ENCODE assay signal across 8 cellular contexts in the genomic region with DNA sequence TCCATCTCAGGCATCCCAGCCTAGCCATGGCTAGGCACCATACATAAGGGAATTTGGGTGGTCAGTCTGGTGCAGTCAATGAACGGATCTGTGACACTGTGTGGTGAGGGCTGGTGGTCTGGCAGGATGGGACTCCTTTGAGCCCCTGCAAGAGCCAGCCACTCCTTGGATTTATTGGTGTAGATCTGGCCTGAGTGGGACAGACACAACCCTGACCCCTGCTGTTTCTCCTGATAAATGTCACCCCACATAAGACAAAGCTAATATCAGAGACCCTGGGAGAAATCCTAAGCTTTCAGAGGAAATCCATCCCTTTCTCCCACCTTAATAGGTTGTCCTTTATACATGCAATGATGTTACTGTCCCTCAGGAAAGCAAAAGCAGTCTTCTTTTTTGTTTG. TPM values are rescaled to one million over a fixed set of nuclear protein-coding genes. Genes with fewer than 3 reads are reported as not detected.
DNase-seq lines count a peak whose midpoint lies in the region; ATAC-seq and TF ChIP-seq lines count a peak whose summit lies in the region.

No MANE protein-coding gene starts in this region.

- H3K9me2 ChIP-seq in SK-N-SH = no peaks in the 10 kb centered on the region

- H3K4me2 ChIP-seq in SK-N-SH = no peak overlapping the region

- peak; percentile 68 for TF ChIP-seq RAD21 in SK-N-SH (IDR thresholded peaks at IDR 0.05; ENCODE audit: low read length)

- peaks cover 76% of the 10 kb centered on the region for H3K4me1 Mint-ChIP-seq in nephron progenitor cell

- H3K27me3 Mint-ChIP-seq in nephron progenitor cell (ENCODE audit: low read depth, poor library complexity) = no peaks in the 10 kb centered on the region

- no peaks in the 10 kb centered on the region for H3K36me3 ChIP-seq in SK-N-SH (replicated peaks in 1 of 2; ENCODE audit: control insufficient read depth in 1 of 2, insufficient read depth in 2 of 2, low read length in 1 of 2)

- WGBS in SK-N-SH (ENCODE audit: low lambda C conversion rate) = 71% methylated on average over 1 of the region's 1 CpG

- H3K4me3 Mint-ChIP-seq in nephron progenitor cell = peak overlapping the region; percentile 77

- peaks cover 22% of the 10 kb centered on the region for H3K79me2 ChIP-seq in SK-N-SH (ENCODE audit: insufficient read depth)

- peaks cover 4% of the 10 kb centered on the region for H3K9me3 Mint-ChIP-seq in nephron progenitor cell

- H3K27ac Mint-ChIP-seq in nephron progenitor cell = peak overlapping the region; percentile 77

- no peaks in the 10 kb centered on the region for H3K9me3 ChIP-seq in SK-N-SH

- CTCF ChIA-PET in SK-N-SH (lab: Yijun Ruan, JAX) = interaction anchor here (0.5 to 11.9 kb wide), 27 partner anchors 9 to 159 kb away, joined by 3 to 149 read pairs (median 5); a partner anchor contains a TSS

- peak; percentile 72 for DNase-seq in SK-N-SH
- peak; percentile 51 for DNase-seq in M059J (ENCODE audit: low read depth)
- no peak for DNase-seq in astrocyte of the cerebellum (ENCODE audit: low read depth)
- no peak for DNase-seq in nephron progenitor cell
- DNase-seq in activated CD4-positive, CD25-positive, alpha-beta regulatory T cell (lab: John Stamatoyannopoulos, UW) = no peak

- in situ Hi-C loops in astrocyte of the cerebellum (cut with HindIII; ENCODE audit: low sequenced_read_pairs) = no loop called here

- H4K20me1 ChIP-seq in SK-N-SH (ENCODE audit: insufficient read depth) = peaks cover 17% of the 10 kb centered on the region

- no peak overlapping the region for H2AFZ ChIP-seq in SK-N-SH (ENCODE audit: low read depth)

- H3K36me3 Mint-ChIP-seq in nephron progenitor cell (ENCODE audit: low read depth) = peaks cover 9% of the 10 kb centered on the region

- TF ChIP-seq EP300 in SK-N-SH (IDR thresholded peaks at IDR 0.05; ENCODE audit: borderline replicate concordance in 1 of 2, low read depth in 1 of 2, low read length in 1 of 2) = no peak

- peaks cover 7% of the 10 kb centered on the region for H3F3A ChIP-seq in SK-N-SH (replicated peaks; ENCODE audit: insufficient read depth)

- H3K9ac ChIP-seq in SK-N-SH = no peak overlapping the region

- TF ChIP-seq CTCF in SK-N-SH (IDR thresholded peaks at IDR 0.05) = peak; percentile 62
- peak; percentile 12 for TF ChIP-seq CTCF in astrocyte of the cerebellum (IDR thresholded peaks at IDR 0.05; ENCODE audit: low read depth, low read length, missing control alignments)
- no peak for TF ChIP-seq CTCF in nephron progenitor cell (IDR thresholded peaks at IDR 0.05)

- no peak overlapping the region for H3K27ac ChIP-seq in SK-N-SH (ENCODE audit: low read depth in 2 of 2, low read length in 1 of 2)

- H3K27me3 ChIP-seq in SK-N-SH (ENCODE audit: insufficient read depth) = no peaks in the 10 kb centered on the region

- H3K4me3 ChIP-seq in SK-N-SH (ENCODE audit: low read depth in 2 of 2, low read length in 1 of 2) (no peak overlapping the region), astrocyte of the cerebellum (ENCODE audit: low read depth, low read length) (no peak overlapping the region)

- ATAC-seq in SK-N-SH treated with all-trans-retinoic acid at 6 μM for 48 hours = no peak
- no peak for ATAC-seq in GM18498 (IDR thresholded peaks at IDR 0.05; ENCODE audit: unreplicated experiment)
- no peak for ATAC-seq in HG03045 (IDR thresholded peaks at IDR 0.05; ENCODE audit: unreplicated experiment)

- H3K4me1 ChIP-seq in SK-N-SH (ENCODE audit: control insufficient read depth in 1 of 2, insufficient read depth in 2 of 2, low read depth in 1 of 2, low read length in 1 of 2) = peaks cover 6 to 15% of the 10 kb centered on the region in 2 experiments; a peak in 2 of 4 replicates

- POLR2A ChIA-PET in SK-N-SH (lab: Yijun Ruan, JAX) = interaction anchor here (2.6 kb wide), 1 partner anchor 15 kb away, joined by 16 read pairs; a partner anchor contains a TSS

TF ChIP-seq in SK-N-SH, 30 proteins besides CTCF, POLR2A, EP300 and RAD21:
- TF ChIP-seq MEF2A (IDR thresholded peaks at IDR 0.05; ENCODE audit: borderline replicate concordance, low read depth) (no peak), CHD2 (IDR thresholded peaks at IDR 0.05; ENCODE audit: low read length, partially characterized antibody) (no peak), SMC3 (IDR thresholded peaks at IDR 0.05; ENCODE audit: low read depth, low read length) (peak; percentile 66), FOSL2 (IDR thresholded peaks at IDR 0.05; ENCODE audit: borderline replicate concordance, low read depth) (no peak)
TF ChIP-seq in SK-N-SH: peak in this region for 1.

TF ChIP-seq in SK-N-SH treated with all-trans-retinoic acid at 6 μM for 48 hours, 23 proteins besides CTCF, POLR2A, EP300 and RAD21 (continues in another document):
- TF ChIP-seq OSR1 (CRISPR knock-in tag; IDR thresholded peaks at IDR 0.05) (no peak), ISL1 (CRISPR knock-in tag; IDR thresholded peaks at IDR 0.05) (no peak), ZNF8 (CRISPR knock-in tag; IDR thresholded peaks at IDR 0.05) (no peak), ZNF565 (CRISPR knock-in tag; conservative IDR thresholded peaks at IDR 0.05; ENCODE audit: low read depth) (no peak), SNAI2 (CRISPR knock-in tag; IDR thresholded peaks at IDR 0.05) (no peak), TOX (CRISPR knock-in tag; IDR thresholded peaks at IDR 0.05; ENCODE audit: borderline replicate concordance) (no peak), ESRRG (CRISPR knock-in tag; IDR thresholded peaks at IDR 0.05) (no peak), ARNTL (CRISPR knock-in tag; IDR thresholded peaks at IDR 0.05; ENCODE audit: borderline replicate concordance, low read depth) (no peak), BACH2 (CRISPR knock-in tag; IDR thresholded peaks at IDR 0.05; ENCODE audit: borderline replicate concordance) (no peak), RARB (CRISPR knock-in tag; IDR thresholded peaks at IDR 0.05) (no peak), ZFP30 (CRISPR knock-in tag; IDR thresholded peaks at IDR 0.05) (no peak), CSDC2 (CRISPR knock-in tag; IDR thresholded peaks at IDR 0.05) (no peak)
- TF ChIP-seq, protein P1, sequence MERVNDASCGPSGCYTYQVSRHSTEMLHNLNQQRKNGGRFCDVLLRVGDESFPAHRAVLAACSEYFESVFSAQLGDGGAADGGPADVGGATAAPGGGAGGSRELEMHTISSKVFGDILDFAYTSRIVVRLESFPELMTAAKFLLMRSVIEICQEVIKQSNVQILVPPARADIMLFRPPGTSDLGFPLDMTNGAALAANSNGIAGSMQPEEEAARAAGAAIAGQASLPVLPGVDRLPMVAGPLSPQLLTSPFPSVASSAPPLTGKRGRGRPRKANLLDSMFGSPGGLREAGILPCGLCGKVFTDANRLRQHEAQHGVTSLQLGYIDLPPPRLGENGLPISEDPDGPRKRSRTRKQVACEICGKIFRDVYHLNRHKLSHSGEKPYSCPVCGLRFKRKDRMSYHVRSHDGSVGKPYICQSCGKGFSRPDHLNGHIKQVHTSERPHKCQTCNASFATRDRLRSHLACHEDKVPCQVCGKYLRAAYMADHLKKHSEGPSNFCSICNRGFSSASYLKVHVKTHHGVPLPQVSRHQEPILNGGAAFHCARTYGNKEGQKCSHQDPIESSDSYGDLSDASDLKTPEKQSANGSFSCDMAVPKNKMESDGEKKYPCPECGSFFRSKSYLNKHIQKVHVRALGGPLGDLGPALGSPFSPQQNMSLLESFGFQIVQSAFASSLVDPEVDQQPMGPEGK (CRISPR knock-in tag; IDR thresholded peaks at IDR 0.05; ENCODE audit: borderline replicate concordance) = no peak
- TF ChIP-seq, protein P2, sequence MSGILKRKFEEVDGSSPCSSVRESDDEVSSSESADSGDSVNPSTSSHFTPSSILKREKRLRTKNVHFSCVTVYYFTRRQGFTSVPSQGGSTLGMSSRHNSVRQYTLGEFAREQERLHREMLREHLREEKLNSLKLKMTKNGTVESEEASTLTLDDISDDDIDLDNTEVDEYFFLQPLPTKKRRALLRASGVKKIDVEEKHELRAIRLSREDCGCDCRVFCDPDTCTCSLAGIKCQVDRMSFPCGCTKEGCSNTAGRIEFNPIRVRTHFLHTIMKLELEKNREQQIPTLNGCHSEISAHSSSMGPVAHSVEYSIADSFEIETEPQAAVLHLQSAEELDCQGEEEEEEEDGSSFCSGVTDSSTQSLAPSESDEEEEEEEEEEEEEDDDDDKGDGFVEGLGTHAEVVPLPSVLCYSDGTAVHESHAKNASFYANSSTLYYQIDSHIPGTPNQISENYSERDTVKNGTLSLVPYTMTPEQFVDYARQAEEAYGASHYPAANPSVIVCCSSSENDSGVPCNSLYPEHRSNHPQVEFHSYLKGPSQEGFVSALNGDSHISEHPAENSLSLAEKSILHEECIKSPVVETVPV (CRISPR knock-in tag; IDR thresholded peaks at IDR 0.05) = no peak

RNA-seq across cellular contexts. Expression of a gene that starts 2.3 kb away (rescaled TPM):
- 0.71 and 0.94 TPM in 2 replicates for polyA plus RNA-seq in SK-N-SH (2012; rRNA removed)
- 0.52 and 0.54 TPM in 2 replicates for polyA plus RNA-seq in SK-N-SH (2012; cell fraction: cytosol; rRNA removed)
- polyA plus RNA-seq in SK-N-SH (2012; cell fraction: nucleus; rRNA removed) = 3.3 and 3.7 TPM in 2 replicates
- 0.05 and 0.44 TPM in 2 replicates for total RNA-seq in M059J (2014; rRNA removed; shearing (Covaris generic))

RNA-seq across cellular contexts. Expression of a gene that starts 2.5 kb away (rescaled TPM):
- polyA plus RNA-seq in SK-N-SH (2012; rRNA removed) = 24.2 and 29.8 TPM in 2 replicates
- 6.4 and 8.9 TPM in 2 replicates for polyA plus RNA-seq in SK-N-SH (2012; cell fraction: cytosol; rRNA removed)
- polyA plus RNA-seq in SK-N-SH (2012; cell fraction: nucleus; rRNA removed) = 189 and 213 TPM in 2 replicates
- total RNA-seq in M059J (2014; rRNA removed; shearing (Covaris generic)) = 12.2 and 16.0 TPM in 2 replicates

RNA-seq across cellular contexts. Expression of a gene that starts 13.7 kb away (rescaled TPM):
- polyA plus RNA-seq in SK-N-SH (2012; rRNA removed) = 190 and 448 TPM in 2 replicates
- polyA plus RNA-seq in SK-N-SH (2012; cell fraction: cytosol; rRNA removed) = 153 and 201 TPM in 2 replicates
- 1,146 and 1,459 TPM in 2 replicates for polyA plus RNA-seq in SK-N-SH (2012; cell fraction: nucleus; rRNA removed)
- 7.8 and 10.3 TPM in 2 replicates for total RNA-seq in M059J (2014; rRNA removed; shearing (Covaris generic))

RNA-seq across cellular contexts. Expression of a gene that starts 14.7 kb away (rescaled TPM):
- polyA plus RNA-seq in SK-N-SH (2012; rRNA removed) = 1.0 and 1.2 TPM in 2 replicates
- polyA plus RNA-seq in SK-N-SH (2012; cell fraction: cytosol; rRNA removed) = 0.18 TPM in 1 of 2 replicates, not detected in the other
- 8.7 and 22.8 TPM in 2 replicates for polyA plus RNA-seq in SK-N-SH (2012; cell fraction: nucleus; rRNA removed)
- not detected in 2 replicates for total RNA-seq in M059J (2014; rRNA removed; shearing (Covaris generic))

RNA-seq across cellular contexts. Expression of a gene that starts 23.9 kb away (rescaled TPM):
- polyA plus RNA-seq in SK-N-SH (2012; rRNA removed) = 30.0 and 61.7 TPM in 2 replicates
- 23.2 and 36.6 TPM in 2 replicates for polyA plus RNA-seq in SK-N-SH (2012; cell fraction: cytosol; rRNA removed)
- polyA plus RNA-seq in SK-N-SH (2012; cell fraction: nucleus; rRNA removed) = 81.3 and 91.3 TPM in 2 replicates
- 15.6 and 22.0 TPM in 2 replicates for total RNA-seq in M059J (2014; rRNA removed; shearing (Covaris generic))

Comparison
In these comparisons a context has a peak if more than half of its experiments do, and no peak if none do; other contexts are left out.
1. DNase-seq: peak in SK-N-SH (single experiment) and M059J (single experiment); none in astrocyte of the cerebellum (single experiment), nephron progenitor cell (single experiment) and activated CD4-positive, CD25-positive, alpha-beta regulatory T cell (0 of 4).